In the genomic region with DNA sequence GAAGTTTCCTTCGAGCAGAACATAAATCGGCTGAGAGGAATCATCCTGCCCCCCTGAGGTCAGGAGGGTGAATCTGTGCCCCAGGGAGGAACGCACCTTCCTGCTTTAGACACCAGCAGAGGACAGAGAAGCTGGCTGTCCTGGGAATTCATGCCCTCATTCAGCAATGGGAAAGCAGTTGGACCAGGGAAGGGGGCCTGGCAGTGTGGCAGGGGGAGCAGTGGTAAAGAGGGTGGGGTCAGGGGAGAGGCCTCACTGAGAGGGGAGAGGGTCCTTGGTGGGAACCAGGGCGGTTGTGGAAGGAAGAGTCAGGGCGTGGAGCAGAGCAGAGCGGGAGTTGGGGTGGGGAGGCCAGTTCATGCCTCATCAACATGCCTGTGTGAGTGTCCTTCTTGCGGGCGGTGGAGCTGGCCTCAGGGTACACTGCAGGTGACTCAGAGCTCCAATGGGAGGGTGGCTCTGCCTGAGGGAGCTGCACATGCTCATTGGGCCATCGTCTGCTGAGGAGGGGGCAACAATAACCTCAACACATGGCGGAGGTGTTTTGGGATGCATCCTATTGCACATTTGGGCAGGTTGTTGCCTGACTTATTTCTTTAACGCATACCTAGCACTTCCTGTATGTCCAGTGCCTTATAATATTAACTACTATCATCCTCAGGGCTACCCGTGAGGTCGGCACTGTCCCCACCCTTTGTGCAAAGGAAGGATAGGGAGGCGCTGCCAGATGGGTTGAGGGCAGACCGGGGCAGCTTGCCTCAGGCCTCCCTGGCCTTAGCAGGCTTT, we compare ENCODE assay signal across 1 cellular context.
TF ChIP-seq lines count a peak whose summit lies in the region.

No MANE protein-coding gene starts in this region.

TF ChIP-seq in K562, 482 proteins besides CTCF, POLR2A, EP300 and RAD21 (continued from another document):
- TF ChIP-seq, protein P1, sequence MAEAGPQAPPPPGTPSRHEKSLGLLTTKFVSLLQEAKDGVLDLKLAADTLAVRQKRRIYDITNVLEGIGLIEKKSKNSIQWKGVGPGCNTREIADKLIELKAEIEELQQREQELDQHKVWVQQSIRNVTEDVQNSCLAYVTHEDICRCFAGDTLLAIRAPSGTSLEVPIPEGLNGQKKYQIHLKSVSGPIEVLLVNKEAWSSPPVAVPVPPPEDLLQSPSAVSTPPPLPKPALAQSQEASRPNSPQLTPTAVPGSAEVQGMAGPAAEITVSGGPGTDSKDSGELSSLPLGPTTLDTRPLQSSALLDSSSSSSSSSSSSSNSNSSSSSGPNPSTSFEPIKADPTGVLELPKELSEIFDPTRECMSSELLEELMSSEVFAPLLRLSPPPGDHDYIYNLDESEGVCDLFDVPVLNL (CRISPR knock-in tag; IDR thresholded peaks at IDR 0.05; ENCODE audit: low read depth): peak; percentile 26; the same call in 1 of the 2 replicates
- TF ChIP-seq ZBTB7A (IDR thresholded peaks at IDR 0.05; ENCODE audit: borderline replicate concordance, control insufficient read depth, low read depth, low read length) (peak; percentile 57; the same call in 1 of the 2 replicates), CEBPG (CRISPR knock-in tag; IDR thresholded peaks at IDR 0.05) (0 out of 2 replicates have a peak, but pooled peaks have one; percentile 27), CEBPG (tag; conservative IDR thresholded peaks at IDR 0.05 in 1 of 2, IDR thresholded peaks at IDR 0.05 in 1 of 2) (no peak), HEY1 (CRISPR knock-in tag; IDR thresholded peaks at IDR 0.05; ENCODE audit: borderline replicate concordance) (no peak), ELF4 (CRISPR knock-in tag; IDR thresholded peaks at IDR 0.05) (peak; percentile 78; the same call in 1 of the 2 replicates), HNRNPLL (IDR thresholded peaks at IDR 0.05; ENCODE audit: low read depth, low read length, poor library complexity, severe bottlenecking) (peak; percentile 36), PURB (CRISPR knock-in tag; IDR thresholded peaks at IDR 0.05; ENCODE audit: low read depth) (0 out of 2 replicates have a peak, but pooled peaks have one; percentile 26), MED1 (CRISPR knock-in tag; IDR thresholded peaks at IDR 0.05; ENCODE audit: borderline replicate concordance) (no peak), POLR2G (IDR thresholded peaks at IDR 0.05; ENCODE audit: low read depth, low read length) (peak; percentile 59; the same call in 1 of the 2 replicates), SNRNP70 (optimal IDR thresholded peaks at IDR 0.05; ENCODE audit: low read depth, low read length) (peak; percentile 64), TEAD4 (IDR thresholded peaks at IDR 0.05; ENCODE audit: low read length) (no peak), TEAD4 (CRISPR knock-in tag; IDR thresholded peaks at IDR 0.05; ENCODE audit: borderline replicate concordance) (peak; percentile 74; the same call in 1 of the 2 replicates), WHSC1 (IDR thresholded peaks at IDR 0.05; ENCODE audit: low read length) (peak; percentile 70), SRSF3 (IDR thresholded peaks at IDR 0.05; ENCODE audit: insufficient read depth, low read length) (0 out of 2 replicates have a peak, but pooled peaks have one; percentile 58), POLR2H (tag; IDR thresholded peaks at IDR 0.05; ENCODE audit: low read depth) (no peak), TSC22D4 (tag; IDR thresholded peaks at IDR 0.05) (0 out of 2 replicates have a peak, but pooled peaks have one; percentile 46), YBX1 (IDR thresholded peaks at IDR 0.05) (no peak), ZNF134 (CRISPR knock-in tag; conservative IDR thresholded peaks at IDR 0.05) (no peak), CBFA2T2 (conservative IDR thresholded peaks at IDR 0.05) (no peak), GABPA (tag; conservative IDR thresholded peaks at IDR 0.05; ENCODE audit: low read depth) (no peak), HLTF (IDR thresholded peaks at IDR 0.05) (no peak), KDM5B (IDR thresholded peaks at IDR 0.05; ENCODE audit: insufficient replicate concordance, low read depth, low read length) (peak; percentile 27), ZNF436 (CRISPR knock-in tag; IDR thresholded peaks at IDR 0.05) (no peak), HMG20A (CRISPR knock-in tag; conservative IDR thresholded peaks at IDR 0.05) (no peak), OTX1 (CRISPR knock-in tag; IDR thresholded peaks at IDR 0.05) (peak; percentile 84; the same call in 1 of the 2 replicates), HMGN3 (IDR thresholded peaks at IDR 0.05; ENCODE audit: borderline replicate concordance, extremely low read depth, insufficient read length, low read depth, low read length) (peak; percentile 10)
- TF ChIP-seq, protein P2, sequence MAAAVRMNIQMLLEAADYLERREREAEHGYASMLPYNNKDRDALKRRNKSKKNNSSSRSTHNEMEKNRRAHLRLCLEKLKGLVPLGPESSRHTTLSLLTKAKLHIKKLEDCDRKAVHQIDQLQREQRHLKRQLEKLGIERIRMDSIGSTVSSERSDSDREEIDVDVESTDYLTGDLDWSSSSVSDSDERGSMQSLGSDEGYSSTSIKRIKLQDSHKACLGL (CRISPR knock-in tag; IDR thresholded peaks at IDR 0.05; ENCODE audit: borderline replicate concordance, poor library complexity, severe bottlenecking): no peak
- TF ChIP-seq, protein P3, sequence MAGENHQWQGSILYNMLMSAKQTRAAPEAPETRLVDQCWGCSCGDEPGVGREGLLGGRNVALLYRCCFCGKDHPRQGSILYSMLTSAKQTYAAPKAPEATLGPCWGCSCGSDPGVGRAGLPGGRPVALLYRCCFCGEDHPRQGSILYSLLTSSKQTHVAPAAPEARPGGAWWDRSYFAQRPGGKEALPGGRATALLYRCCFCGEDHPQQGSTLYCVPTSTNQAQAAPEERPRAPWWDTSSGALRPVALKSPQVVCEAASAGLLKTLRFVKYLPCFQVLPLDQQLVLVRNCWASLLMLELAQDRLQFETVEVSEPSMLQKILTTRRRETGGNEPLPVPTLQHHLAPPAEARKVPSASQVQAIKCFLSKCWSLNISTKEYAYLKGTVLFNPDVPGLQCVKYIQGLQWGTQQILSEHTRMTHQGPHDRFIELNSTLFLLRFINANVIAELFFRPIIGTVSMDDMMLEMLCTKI (IDR thresholded peaks at IDR 0.05; ENCODE audit: partially characterized antibody): no peak
- TF ChIP-seq, protein P4, sequence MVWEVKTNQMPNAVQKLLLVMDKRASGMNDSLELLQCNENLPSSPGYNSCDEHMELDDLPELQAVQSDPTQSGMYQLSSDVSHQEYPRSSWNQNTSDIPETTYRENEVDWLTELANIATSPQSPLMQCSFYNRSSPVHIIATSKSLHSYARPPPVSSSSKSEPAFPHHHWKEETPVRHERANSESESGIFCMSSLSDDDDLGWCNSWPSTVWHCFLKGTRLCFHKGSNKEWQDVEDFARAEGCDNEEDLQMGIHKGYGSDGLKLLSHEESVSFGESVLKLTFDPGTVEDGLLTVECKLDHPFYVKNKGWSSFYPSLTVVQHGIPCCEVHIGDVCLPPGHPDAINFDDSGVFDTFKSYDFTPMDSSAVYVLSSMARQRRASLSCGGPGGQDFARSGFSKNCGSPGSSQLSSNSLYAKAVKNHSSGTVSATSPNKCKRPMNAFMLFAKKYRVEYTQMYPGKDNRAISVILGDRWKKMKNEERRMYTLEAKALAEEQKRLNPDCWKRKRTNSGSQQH (CRISPR knock-in tag; IDR thresholded peaks at IDR 0.05): peak; percentile 94
- TF ChIP-seq, protein P5, sequence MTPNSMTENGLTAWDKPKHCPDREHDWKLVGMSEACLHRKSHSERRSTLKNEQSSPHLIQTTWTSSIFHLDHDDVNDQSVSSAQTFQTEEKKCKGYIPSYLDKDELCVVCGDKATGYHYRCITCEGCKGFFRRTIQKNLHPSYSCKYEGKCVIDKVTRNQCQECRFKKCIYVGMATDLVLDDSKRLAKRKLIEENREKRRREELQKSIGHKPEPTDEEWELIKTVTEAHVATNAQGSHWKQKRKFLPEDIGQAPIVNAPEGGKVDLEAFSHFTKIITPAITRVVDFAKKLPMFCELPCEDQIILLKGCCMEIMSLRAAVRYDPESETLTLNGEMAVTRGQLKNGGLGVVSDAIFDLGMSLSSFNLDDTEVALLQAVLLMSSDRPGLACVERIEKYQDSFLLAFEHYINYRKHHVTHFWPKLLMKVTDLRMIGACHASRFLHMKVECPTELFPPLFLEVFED (CRISPR knock-in tag; conservative IDR thresholded peaks at IDR 0.05): peak; percentile 89; the same call in 1 of the 2 replicates
- TF ChIP-seq, protein P6, sequence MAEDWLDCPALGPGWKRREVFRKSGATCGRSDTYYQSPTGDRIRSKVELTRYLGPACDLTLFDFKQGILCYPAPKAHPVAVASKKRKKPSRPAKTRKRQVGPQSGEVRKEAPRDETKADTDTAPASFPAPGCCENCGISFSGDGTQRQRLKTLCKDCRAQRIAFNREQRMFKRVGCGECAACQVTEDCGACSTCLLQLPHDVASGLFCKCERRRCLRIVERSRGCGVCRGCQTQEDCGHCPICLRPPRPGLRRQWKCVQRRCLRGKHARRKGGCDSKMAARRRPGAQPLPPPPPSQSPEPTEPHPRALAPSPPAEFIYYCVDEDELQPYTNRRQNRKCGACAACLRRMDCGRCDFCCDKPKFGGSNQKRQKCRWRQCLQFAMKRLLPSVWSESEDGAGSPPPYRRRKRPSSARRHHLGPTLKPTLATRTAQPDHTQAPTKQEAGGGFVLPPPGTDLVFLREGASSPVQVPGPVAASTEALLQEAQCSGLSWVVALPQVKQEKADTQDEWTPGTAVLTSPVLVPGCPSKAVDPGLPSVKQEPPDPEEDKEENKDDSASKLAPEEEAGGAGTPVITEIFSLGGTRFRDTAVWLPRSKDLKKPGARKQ (CRISPR knock-in tag; IDR thresholded peaks at IDR 0.05): no peak
- TF ChIP-seq, protein P7, sequence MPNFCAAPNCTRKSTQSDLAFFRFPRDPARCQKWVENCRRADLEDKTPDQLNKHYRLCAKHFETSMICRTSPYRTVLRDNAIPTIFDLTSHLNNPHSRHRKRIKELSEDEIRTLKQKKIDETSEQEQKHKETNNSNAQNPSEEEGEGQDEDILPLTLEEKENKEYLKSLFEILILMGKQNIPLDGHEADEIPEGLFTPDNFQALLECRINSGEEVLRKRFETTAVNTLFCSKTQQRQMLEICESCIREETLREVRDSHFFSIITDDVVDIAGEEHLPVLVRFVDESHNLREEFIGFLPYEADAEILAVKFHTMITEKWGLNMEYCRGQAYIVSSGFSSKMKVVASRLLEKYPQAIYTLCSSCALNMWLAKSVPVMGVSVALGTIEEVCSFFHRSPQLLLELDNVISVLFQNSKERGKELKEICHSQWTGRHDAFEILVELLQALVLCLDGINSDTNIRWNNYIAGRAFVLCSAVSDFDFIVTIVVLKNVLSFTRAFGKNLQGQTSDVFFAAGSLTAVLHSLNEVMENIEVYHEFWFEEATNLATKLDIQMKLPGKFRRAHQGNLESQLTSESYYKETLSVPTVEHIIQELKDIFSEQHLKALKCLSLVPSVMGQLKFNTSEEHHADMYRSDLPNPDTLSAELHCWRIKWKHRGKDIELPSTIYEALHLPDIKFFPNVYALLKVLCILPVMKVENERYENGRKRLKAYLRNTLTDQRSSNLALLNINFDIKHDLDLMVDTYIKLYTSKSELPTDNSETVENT (CRISPR knock-in tag; IDR thresholded peaks at IDR 0.05): peak; percentile 58; the same call in 1 of the 2 replicates
- TF ChIP-seq, protein P8, sequence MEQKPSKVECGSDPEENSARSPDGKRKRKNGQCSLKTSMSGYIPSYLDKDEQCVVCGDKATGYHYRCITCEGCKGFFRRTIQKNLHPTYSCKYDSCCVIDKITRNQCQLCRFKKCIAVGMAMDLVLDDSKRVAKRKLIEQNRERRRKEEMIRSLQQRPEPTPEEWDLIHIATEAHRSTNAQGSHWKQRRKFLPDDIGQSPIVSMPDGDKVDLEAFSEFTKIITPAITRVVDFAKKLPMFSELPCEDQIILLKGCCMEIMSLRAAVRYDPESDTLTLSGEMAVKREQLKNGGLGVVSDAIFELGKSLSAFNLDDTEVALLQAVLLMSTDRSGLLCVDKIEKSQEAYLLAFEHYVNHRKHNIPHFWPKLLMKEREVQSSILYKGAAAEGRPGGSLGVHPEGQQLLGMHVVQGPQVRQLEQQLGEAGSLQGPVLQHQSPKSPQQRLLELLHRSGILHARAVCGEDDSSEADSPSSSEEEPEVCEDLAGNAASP (IDR thresholded peaks at IDR 0.05): no peak
- TF ChIP-seq, protein P9, sequence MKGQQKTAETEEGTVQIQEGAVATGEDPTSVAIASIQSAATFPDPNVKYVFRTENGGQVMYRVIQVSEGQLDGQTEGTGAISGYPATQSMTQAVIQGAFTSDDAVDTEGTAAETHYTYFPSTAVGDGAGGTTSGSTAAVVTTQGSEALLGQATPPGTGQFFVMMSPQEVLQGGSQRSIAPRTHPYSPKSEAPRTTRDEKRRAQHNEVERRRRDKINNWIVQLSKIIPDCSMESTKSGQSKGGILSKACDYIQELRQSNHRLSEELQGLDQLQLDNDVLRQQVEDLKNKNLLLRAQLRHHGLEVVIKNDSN (CRISPR knock-in tag; IDR thresholded peaks at IDR 0.05): peak; percentile 55; the same call in 1 of the 2 replicates
- TF ChIP-seq, protein P10, sequence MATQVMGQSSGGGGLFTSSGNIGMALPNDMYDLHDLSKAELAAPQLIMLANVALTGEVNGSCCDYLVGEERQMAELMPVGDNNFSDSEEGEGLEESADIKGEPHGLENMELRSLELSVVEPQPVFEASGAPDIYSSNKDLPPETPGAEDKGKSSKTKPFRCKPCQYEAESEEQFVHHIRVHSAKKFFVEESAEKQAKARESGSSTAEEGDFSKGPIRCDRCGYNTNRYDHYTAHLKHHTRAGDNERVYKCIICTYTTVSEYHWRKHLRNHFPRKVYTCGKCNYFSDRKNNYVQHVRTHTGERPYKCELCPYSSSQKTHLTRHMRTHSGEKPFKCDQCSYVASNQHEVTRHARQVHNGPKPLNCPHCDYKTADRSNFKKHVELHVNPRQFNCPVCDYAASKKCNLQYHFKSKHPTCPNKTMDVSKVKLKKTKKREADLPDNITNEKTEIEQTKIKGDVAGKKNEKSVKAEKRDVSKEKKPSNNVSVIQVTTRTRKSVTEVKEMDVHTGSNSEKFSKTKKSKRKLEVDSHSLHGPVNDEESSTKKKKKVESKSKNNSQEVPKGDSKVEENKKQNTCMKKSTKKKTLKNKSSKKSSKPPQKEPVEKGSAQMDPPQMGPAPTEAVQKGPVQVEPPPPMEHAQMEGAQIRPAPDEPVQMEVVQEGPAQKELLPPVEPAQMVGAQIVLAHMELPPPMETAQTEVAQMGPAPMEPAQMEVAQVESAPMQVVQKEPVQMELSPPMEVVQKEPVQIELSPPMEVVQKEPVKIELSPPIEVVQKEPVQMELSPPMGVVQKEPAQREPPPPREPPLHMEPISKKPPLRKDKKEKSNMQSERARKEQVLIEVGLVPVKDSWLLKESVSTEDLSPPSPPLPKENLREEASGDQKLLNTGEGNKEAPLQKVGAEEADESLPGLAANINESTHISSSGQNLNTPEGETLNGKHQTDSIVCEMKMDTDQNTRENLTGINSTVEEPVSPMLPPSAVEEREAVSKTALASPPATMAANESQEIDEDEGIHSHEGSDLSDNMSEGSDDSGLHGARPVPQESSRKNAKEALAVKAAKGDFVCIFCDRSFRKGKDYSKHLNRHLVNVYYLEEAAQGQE (CRISPR knock-in tag; IDR thresholded peaks at IDR 0.05; ENCODE audit: low read depth): 0 out of 2 replicates have a peak, but pooled peaks have one; percentile 28
- TF ChIP-seq, protein P11, sequence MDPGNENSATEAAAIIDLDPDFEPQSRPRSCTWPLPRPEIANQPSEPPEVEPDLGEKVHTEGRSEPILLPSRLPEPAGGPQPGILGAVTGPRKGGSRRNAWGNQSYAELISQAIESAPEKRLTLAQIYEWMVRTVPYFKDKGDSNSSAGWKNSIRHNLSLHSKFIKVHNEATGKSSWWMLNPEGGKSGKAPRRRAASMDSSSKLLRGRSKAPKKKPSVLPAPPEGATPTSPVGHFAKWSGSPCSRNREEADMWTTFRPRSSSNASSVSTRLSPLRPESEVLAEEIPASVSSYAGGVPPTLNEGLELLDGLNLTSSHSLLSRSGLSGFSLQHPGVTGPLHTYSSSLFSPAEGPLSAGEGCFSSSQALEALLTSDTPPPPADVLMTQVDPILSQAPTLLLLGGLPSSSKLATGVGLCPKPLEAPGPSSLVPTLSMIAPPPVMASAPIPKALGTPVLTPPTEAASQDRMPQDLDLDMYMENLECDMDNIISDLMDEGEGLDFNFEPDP (CRISPR knock-in tag; IDR thresholded peaks at IDR 0.05): 0 out of 2 replicates have a peak, but pooled peaks have one; percentile 42
